In the genomic region with DNA sequence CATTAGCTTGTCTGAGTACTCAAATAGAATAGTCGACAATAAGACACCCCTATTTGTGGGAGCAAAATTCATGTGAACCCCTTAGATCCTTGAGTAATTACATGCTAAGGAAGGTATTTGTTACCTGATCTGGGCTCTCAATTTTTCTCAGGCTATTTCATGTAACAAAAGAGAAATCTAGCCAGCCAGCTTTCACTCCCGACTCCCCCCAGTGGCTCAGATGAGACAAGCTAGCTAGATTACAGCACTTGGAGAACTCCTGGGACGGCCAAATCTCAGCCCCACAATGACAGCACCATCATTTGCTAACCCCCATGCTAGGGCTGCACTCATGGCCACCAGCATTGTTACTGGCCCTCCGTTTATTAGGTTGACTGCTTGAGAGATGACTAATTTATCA, we compare ENCODE assay signal across 9 cellular contexts. TPM values are rescaled to one million over a fixed set of nuclear protein-coding genes. Genes with fewer than 3 reads are reported as not detected.
DNase-seq lines count a peak whose midpoint lies in the region; ATAC-seq lines count a peak whose summit lies in the region.
"Had no signal": no experiment of that assay in that cellular context is flagged by ENCODE, and none has a peak within 500 bp of the region (broad histone marks: within the 10 kb centered on the region; RNA-seq: fewer than 3 reads in every experiment).

No MANE protein-coding gene starts in this region.

- H3K4me3 Mint-ChIP-seq in stimulated activated memory B cell treated with anti-CD40 and anti-IgM and Interleukin-4, amounts not matched to agents 10 μg/mL and 1 μg/mL and 100 μg/mL, for 72 hours = no peak overlapping the region
- H3K4me3 Mint-ChIP-seq: memory B cell had no signal

- in situ Hi-C loops in SK-MEL-5 (cut with HindIII; ENCODE audit: low pct_unique_long_range_greater_than_20kb, low sequenced_read_pairs) = no loop called here

- intact Hi-C loops in head of caudate nucleus (cut with DNase I) = loop anchor here (5.0 kb wide), 1 partner anchor 150 kb away; no protein-coding TSS in a partner anchor

- peak; percentile 33 for DNase-seq in DMS114 treated with DMSO at 0.1 percent for 48 hours (lab: John Stamatoyannopoulos, UW; ENCODE audit: unreplicated experiment)
- peak; percentile 45 for DNase-seq in HPDE6-E6E7 (ENCODE audit: extremely low spot score)
- peak; percentile 67 for DNase-seq in SK-MEL-5 (ENCODE audit: low read depth, low spot score)
- peak in 39 of 42 donors; percentile 27 to 83 (median 61) for DNase-seq in head of caudate nucleus

- no peaks in the 10 kb centered on the region for H3K9me3 Mint-ChIP-seq in stimulated activated memory B cell treated with anti-CD40 and anti-IgM and Interleukin-4, amounts not matched to agents 10 μg/mL and 1 μg/mL and 100 μg/mL, for 72 hours
- H3K9me3 Mint-ChIP-seq: memory B cell had no signal

- no peak overlapping the region for H3K27ac Mint-ChIP-seq in stimulated activated memory B cell treated with anti-CD40 and anti-IgM and Interleukin-4, amounts not matched to agents 10 μg/mL and 1 μg/mL and 100 μg/mL, for 72 hours
- H3K27ac Mint-ChIP-seq: memory B cell had no signal

- ATAC-seq in stimulated activated memory B cell treated with anti-CD40 and anti-IgM and Interleukin-4, amounts not matched to agents 10 μg/mL and 1 μg/mL and 100 μg/mL, for 72 hours = no peak
- ATAC-seq in HG02610 (IDR thresholded peaks at IDR 0.05; ENCODE audit: unreplicated experiment) (no peak), HG02884 (IDR thresholded peaks at IDR 0.05; ENCODE audit: unreplicated experiment) (no peak), GM18520 (IDR thresholded peaks at IDR 0.05; ENCODE audit: unreplicated experiment) (no peak)

- no peaks in the 10 kb centered on the region for H3K4me1 Mint-ChIP-seq in stimulated activated memory B cell treated with anti-CD40 and anti-IgM and Interleukin-4, amounts not matched to agents 10 μg/mL and 1 μg/mL and 100 μg/mL, for 72 hours

- no peaks in the 10 kb centered on the region for H3K36me3 Mint-ChIP-seq in stimulated activated memory B cell treated with anti-CD40 and anti-IgM and Interleukin-4, amounts not matched to agents 10 μg/mL and 1 μg/mL and 100 μg/mL, for 72 hours
- H3K36me3 Mint-ChIP-seq: memory B cell had no signal

- peaks cover 52% of the 10 kb centered on the region for H3K27me3 Mint-ChIP-seq in stimulated activated memory B cell treated with anti-CD40 and anti-IgM and Interleukin-4, amounts not matched to agents 10 μg/mL and 1 μg/mL and 100 μg/mL, for 72 hours

RNA-seq across cellular contexts. Expression of a gene that starts 41.3 kb away (rescaled TPM):
- total RNA-seq in SK-MEL-5 (2014; rRNA removed; shearing (Covaris generic)) = not detected in 2 replicates
- not detected in 2 replicates for polyA plus RNA-seq in SK-MEL-5 (2015; cell fraction: cytosol; rRNA removed)
- polyA plus RNA-seq in SK-MEL-5 (2015; cell fraction: nucleus; rRNA removed) = not detected in 2 replicates

RNA-seq across cellular contexts. Expression of a gene that starts 44.4 kb away (rescaled TPM):
- 0.13 TPM in 1 of 2 replicates, not detected in the other for total RNA-seq in SK-MEL-5 (2014; rRNA removed; shearing (Covaris generic))
- 0.29 and 0.63 TPM in 2 replicates for polyA plus RNA-seq in SK-MEL-5 (2015; cell fraction: cytosol; rRNA removed)
- 0.23 and 0.57 TPM in 2 replicates for polyA plus RNA-seq in SK-MEL-5 (2015; cell fraction: nucleus; rRNA removed)
